In genomic region chr18:77069931-77070330, GRCh38 we compare ENCODE assay signal across 15 cellular contexts.
DNase-seq lines count a peak whose midpoint lies in the region; ATAC-seq, FAIRE-seq and TF ChIP-seq lines count a peak whose summit lies in the region.
"Had no signal": no experiment of that assay in that cellular context is flagged by ENCODE, and none has a peak within 500 bp of the region (broad histone marks: within the 10 kb centered on the region; RNA-seq: fewer than 3 reads in every experiment).

No MANE protein-coding gene starts in this region.

- no peak for ATAC-seq in activated CD8-positive, alpha-beta T cell treated with anti-CD3 and anti-CD28 coated beads for 36 hours
- ATAC-seq in gastroesophageal sphincter = no peak
- ATAC-seq: HCT116, left lobe of liver had no signal

- no peaks in the 10 kb centered on the region for H3K27me3 ChIP-seq in gastroesophageal sphincter
- no peaks in the 10 kb centered on the region for H3K27me3 ChIP-seq in stomach
- H3K27me3 ChIP-seq: cardiac muscle cell had no signal

- peaks cover 95% of the 10 kb centered on the region for H3K4me1 Mint-ChIP-seq in activated naive CD4-positive, alpha-beta T cell treated with anti-CD3 and anti-CD28 coated beads for 36 hours (ENCODE audit: low read depth)
- H3K4me1 Mint-ChIP-seq in activated CD8-positive, alpha-beta T cell treated with anti-CD3 and anti-CD28 coated beads for 36 hours (ENCODE audit: low read depth) = peaks cover 98% of the 10 kb centered on the region

- POLR2A ChIA-PET in activated CD8-positive, alpha-beta T cell treated with anti-CD3 and anti-CD28 coated beads for 36 hours (lab: Charles Lee) = interaction anchor here (0.7 to 1.6 kb wide), 3 partner anchors 11 to 37 kb away, joined by 3 to 5 read pairs (median 3); no protein-coding TSS in a partner anchor

- H3K27ac ChIP-seq in gastroesophageal sphincter (peak overlapping the region in 3 of 4 donors; percentile 70 to 81 (median 70)), stomach (peak overlapping the region in 3 of 5 donors; percentile 83 to 93 (median 89))
- H3K27ac ChIP-seq: cardiac muscle cell had no signal

- no peak for TF ChIP-seq CTCF in activated CD8-positive, alpha-beta T cell treated with anti-CD3 and anti-CD28 coated beads for 36 hours (IDR thresholded peaks at IDR 0.05)
- TF ChIP-seq CTCF in gastroesophageal sphincter (IDR thresholded peaks at IDR 0.05) (no peak), stomach (IDR thresholded peaks at IDR 0.05) (no peak)

- no peak overlapping the region for H3K4me3 Mint-ChIP-seq in activated naive CD4-positive, alpha-beta T cell treated with anti-CD3 and anti-CD28 coated beads for 36 hours
- H3K4me3 Mint-ChIP-seq in activated CD8-positive, alpha-beta T cell treated with anti-CD3 and anti-CD28 coated beads for 36 hours = no peak overlapping the region

- peaks cover 27% of the 10 kb centered on the region for H3K36me3 Mint-ChIP-seq in activated naive CD4-positive, alpha-beta T cell treated with anti-CD3 and anti-CD28 coated beads for 36 hours (ENCODE audit: low read depth)
- peaks cover 46% of the 10 kb centered on the region for H3K36me3 Mint-ChIP-seq in activated CD8-positive, alpha-beta T cell treated with anti-CD3 and anti-CD28 coated beads for 36 hours (ENCODE audit: low read depth)

- intact Hi-C loops in activated naive CD4-positive, alpha-beta T cell treated with anti-CD3 and anti-CD28 coated beads for 36 hours (cut with micrococcal nuclease) = loop anchor here (1.0 to 10.0 kb wide), 5 partner anchors 8 to 695 kb away; no protein-coding TSS in a partner anchor
- intact Hi-C loops in activated CD8-positive, alpha-beta T cell treated with anti-CD3 and anti-CD28 coated beads for 36 hours (cut with micrococcal nuclease) = loop anchor here (5.0 kb wide), 1 partner anchor 57 kb away; no protein-coding TSS in a partner anchor
- intact Hi-C loops in stomach (cut with DNase I; ENCODE audit: low total_unique reads) = no loop called here

- H3K36me3 ChIP-seq in gastroesophageal sphincter (peaks cover 0 to 10% of the 10 kb centered on the region in 2 donors), stomach (peaks cover 0 to 8% (median 6%) of the 10 kb centered on the region in 4 donors)
- H3K36me3 ChIP-seq: cardiac muscle cell had no signal

- H3K9me3 Mint-ChIP-seq in activated naive CD4-positive, alpha-beta T cell treated with anti-CD3 and anti-CD28 coated beads for 36 hours = peaks cover 1% of the 10 kb centered on the region
- H3K9me3 Mint-ChIP-seq in activated CD8-positive, alpha-beta T cell treated with anti-CD3 and anti-CD28 coated beads for 36 hours = peaks cover 2% of the 10 kb centered on the region

- TF ChIP-seq EP300 in gastroesophageal sphincter (IDR thresholded peaks at IDR 0.05) = no peak
- TF ChIP-seq EP300 in stomach (IDR thresholded peaks at IDR 0.05) = no peak

- peaks cover 0 to 74% (median 41%) of the 10 kb centered on the region in 3 donors for H3K4me1 ChIP-seq in gastroesophageal sphincter
- H3K4me1 ChIP-seq in stomach = peaks cover 63 to 95% (median 83%) of the 10 kb centered on the region in 4 donors

- peak; percentile 46 for DNase-seq in activated naive CD4-positive, alpha-beta T cell treated with anti-CD3 and anti-CD28 coated beads for 36 hours
- DNase-seq in activated naive CD4-positive, alpha-beta T cell (lab: John Stamatoyannopoulos, UW) = no peak
- DNase-seq in activated CD8-positive, alpha-beta T cell treated with anti-CD3 and anti-CD28 coated beads for 36 hours = peak; percentile 33
- DNase-seq in stomach (no peak), RCC 7860 (ENCODE audit: low spot score) (no peak), epidermal melanocyte (ENCODE audit: insufficient read length, low spot score) (no peak), Ammon's horn (ENCODE audit: low spot score) (no peak)
- DNase-seq: foreskin fibroblast, Kasumi-1, NCI-H345, SIG-M5 had no signal

- WGBS in gastroesophageal sphincter (ENCODE audit: low coverage in 1 of 2), 2 donors = 84 to 100% methylated on average over 6 to 13 of the region's 13 CpGs
- 79 to 89% (median 88%) methylated on average over 13 of the region's 13 CpGs for WGBS in stomach, 5 donors

- H3K27me3 Mint-ChIP-seq in activated naive CD4-positive, alpha-beta T cell treated with anti-CD3 and anti-CD28 coated beads for 36 hours (ENCODE audit: low read depth) = no peaks in the 10 kb centered on the region
- H3K27me3 Mint-ChIP-seq in activated CD8-positive, alpha-beta T cell treated with anti-CD3 and anti-CD28 coated beads for 36 hours = no peaks in the 10 kb centered on the region

- no peak for FAIRE-seq in RCC 7860 (lab: Jason Lieb, UNC)

- H3K4me3 ChIP-seq in gastroesophageal sphincter (no peak overlapping the region), stomach (no peak overlapping the region)
- H3K4me3 ChIP-seq: cardiac muscle cell had no signal

- CTCF ChIA-PET in activated naive CD4-positive, alpha-beta T cell treated with anti-CD3 and anti-CD28 coated beads for 36 hours (lab: Charles Lee) = interaction anchor here (0.5 to 4.9 kb wide), 8 partner anchors 9 to 168 kb away, joined by 3 to 21 read pairs (median 4); no protein-coding TSS in a partner anchor
- CTCF ChIA-PET in activated CD8-positive, alpha-beta T cell treated with anti-CD3 and anti-CD28 coated beads for 36 hours (lab: Charles Lee) = interaction anchor here (0.8 to 3.8 kb wide), 6 partner anchors 9 to 131 kb away, joined by 3 to 19 read pairs (median 3); no protein-coding TSS in a partner anchor

- TF ChIP-seq POLR2A in gastroesophageal sphincter (IDR thresholded peaks at IDR 0.05) = no peak
- no peak for TF ChIP-seq POLR2A in stomach (IDR thresholded peaks at IDR 0.05)

- H3K27ac Mint-ChIP-seq in activated naive CD4-positive, alpha-beta T cell treated with anti-CD3 and anti-CD28 coated beads for 36 hours = peak overlapping the region; percentile 80
- H3K27ac Mint-ChIP-seq in activated CD8-positive, alpha-beta T cell treated with anti-CD3 and anti-CD28 coated beads for 36 hours = peak overlapping the region; percentile 92

- H3K9me3 ChIP-seq in gastroesophageal sphincter (no peaks in the 10 kb centered on the region), stomach (no peaks in the 10 kb centered on the region)

Comparison
In these comparisons a context has a peak if more than half of its experiments do, and no peak if none do; other contexts are left out.
1. DNase-seq: peak in activated naive CD4-positive, alpha-beta T cell treated with anti-CD3 and anti-CD28 coated beads for 36 hours (single experiment) and activated CD8-positive, alpha-beta T cell treated with anti-CD3 and anti-CD28 coated beads for 36 hours (single experiment); none in activated naive CD4-positive, alpha-beta T cell (0 of 4), stomach (single experiment), RCC 7860 (single experiment), epidermal melanocyte (single experiment) and Ammon's horn (single experiment).